In genomic region chr9:137228515-137228967, GRCh38 we compare ENCODE assay signal across 1 cellular context.
TF ChIP-seq lines count a peak whose summit lies in the region.

No MANE protein-coding gene starts in this region.

TF ChIP-seq in HepG2, 621 proteins besides CTCF, POLR2A, EP300 and RAD21 (continues in another document):
- TF ChIP-seq CSRNP1 (CRISPR knock-in tag; IDR thresholded peaks at IDR 0.05) (peak; percentile 25; the same call in 1 of the 2 replicates), HDAC2 (CRISPR knock-in tag; IDR thresholded peaks at IDR 0.05) (peak; percentile 28; the same call in 1 of the 2 replicates), TRAFD1 (CRISPR knock-in tag; IDR thresholded peaks at IDR 0.05; ENCODE audit: borderline replicate concordance) (no peak), SP2 (CRISPR knock-in tag; IDR thresholded peaks at IDR 0.05) (0 out of 2 replicates have a peak, but pooled peaks have one; percentile 48), ZFP36 (IDR thresholded peaks at IDR 0.05; ENCODE audit: borderline replicate concordance, low read depth, low read length, partially characterized antibody) (no peak), NR2F6 (IDR thresholded peaks at IDR 0.05) (no peak), NR2F6 (CRISPR knock-in tag; IDR thresholded peaks at IDR 0.05) (peak; percentile 68; the same call in 1 of the 2 replicates), ADNP (CRISPR knock-in tag; IDR thresholded peaks at IDR 0.05) (no peak), ZNF333 (CRISPR knock-in tag; IDR thresholded peaks at IDR 0.05; ENCODE audit: borderline replicate concordance) (peak; percentile 15; the same call in 1 of the 2 replicates), ZNF660 (CRISPR knock-in tag; IDR thresholded peaks at IDR 0.05; ENCODE audit: borderline replicate concordance, low read depth) (no peak), SALL2 (CRISPR knock-in tag; IDR thresholded peaks at IDR 0.05) (0 out of 2 replicates have a peak, but pooled peaks have one; percentile 48), NR1H2 (CRISPR knock-in tag; IDR thresholded peaks at IDR 0.05; ENCODE audit: borderline replicate concordance, low read depth) (no peak), ZNF501 (CRISPR knock-in tag; IDR thresholded peaks at IDR 0.05) (peak; percentile 47; the same call in 1 of the 2 replicates), HNF1B (CRISPR knock-in tag; IDR thresholded peaks at IDR 0.05) (0 out of 2 replicates have a peak, but pooled peaks have one; percentile 36), IRX3 (CRISPR knock-in tag; IDR thresholded peaks at IDR 0.05; ENCODE audit: borderline replicate concordance, low read depth) (0 out of 2 replicates have a peak, but pooled peaks have one; percentile 65), HNRNPL (IDR thresholded peaks at IDR 0.05; ENCODE audit: low read depth, low read length) (peak; percentile 55; the same call in 1 of the 2 replicates), GATAD2A (CRISPR knock-in tag; IDR thresholded peaks at IDR 0.05) (0 out of 2 replicates have a peak, but pooled peaks have one; percentile 16), ZNF10 (CRISPR knock-in tag; IDR thresholded peaks at IDR 0.05; ENCODE audit: borderline replicate concordance, low read depth) (no peak), ZNF772 (CRISPR knock-in tag; IDR thresholded peaks at IDR 0.05) (no peak), MXI1 (IDR thresholded peaks at IDR 0.05; ENCODE audit: borderline replicate concordance, low read depth, low read length) (peak; percentile 27; the same call in 1 of the 3 replicates), ZNF614 (CRISPR knock-in tag; IDR thresholded peaks at IDR 0.05; ENCODE audit: borderline replicate concordance) (no peak), TFDP2 (CRISPR knock-in tag; IDR thresholded peaks at IDR 0.05) (no peak), TFE3 (CRISPR knock-in tag; IDR thresholded peaks at IDR 0.05) (0 out of 2 replicates have a peak, but pooled peaks have one; percentile 13), ARID2 (CRISPR knock-in tag; IDR thresholded peaks at IDR 0.05; ENCODE audit: borderline replicate concordance) (0 out of 2 replicates have a peak, but pooled peaks have one; percentile 67), KDM2A (CRISPR knock-in tag; IDR thresholded peaks at IDR 0.05; ENCODE audit: borderline replicate concordance, low read depth) (peak; percentile 77), AGO2 (optimal IDR thresholded peaks at IDR 0.05; ENCODE audit: low read depth, low read length) (peak; percentile 73), BORCS8-MEF2B (CRISPR knock-in tag; IDR thresholded peaks at IDR 0.05) (no peak), NR2F1 (CRISPR knock-in tag; IDR thresholded peaks at IDR 0.05) (no peak), ZNF280B (CRISPR knock-in tag; IDR thresholded peaks at IDR 0.05; ENCODE audit: borderline replicate concordance) (no peak), SP140L (CRISPR knock-in tag; IDR thresholded peaks at IDR 0.05; ENCODE audit: borderline replicate concordance) (no peak), HNRNPH1 (optimal IDR thresholded peaks at IDR 0.05; ENCODE audit: low read depth, low read length) (no peak), ZNF142 (CRISPR knock-in tag; IDR thresholded peaks at IDR 0.05) (0 out of 2 replicates have a peak, but pooled peaks have one; percentile 2), ZNF446 (CRISPR knock-in tag; IDR thresholded peaks at IDR 0.05) (no peak), THAP8 (CRISPR knock-in tag; IDR thresholded peaks at IDR 0.05; ENCODE audit: borderline replicate concordance) (0 out of 2 replicates have a peak, but pooled peaks have one; percentile 77), ZBTB37 (CRISPR knock-in tag; IDR thresholded peaks at IDR 0.05) (no peak), SRF (IDR thresholded peaks at IDR 0.05; ENCODE audit: low read depth, low read length) (no peak)
